8 cellular contexts compared by ENCODE assay signal in genomic region chr4:48778431-48779094, GRCh38. TPM values are rescaled to one million over a fixed set of nuclear protein-coding genes. Genes with fewer than 3 reads are reported as not detected.
DNase-seq lines count a peak whose midpoint lies in the region; ATAC-seq and TF ChIP-seq lines count a peak whose summit lies in the region.

No MANE protein-coding gene starts in this region.

- WGBS in heart right ventricle, 2 donors, result 0% methylated on average over 8 of the region's 8 CpGs

- ATAC-seq in heart right ventricle (no peak), left ventricle myocardium superior (no peak), GM19351 (IDR thresholded peaks at IDR 0.05; ENCODE audit: unreplicated experiment) (no peak)

- H3K4me1 Mint-ChIP-seq in osteocyte (ENCODE audit: unreplicated experiment), result peaks cover 40% of the 10 kb centered on the region

- H3K9me3 Mint-ChIP-seq in osteocyte (ENCODE audit: unreplicated experiment), result no peaks in the 10 kb centered on the region

- no peaks in the 10 kb centered on the region for H3K27me3 Mint-ChIP-seq in osteocyte (ENCODE audit: unreplicated experiment)

- H3K36me3 ChIP-seq in heart right ventricle (no peaks in the 10 kb centered on the region), SJSA1 (peaks cover 10% of the 10 kb centered on the region)

- H3K9me3 ChIP-seq in heart right ventricle, result no peaks in the 10 kb centered on the region
- H3K9me3 ChIP-seq in SJSA1 (replicated peaks), result no peaks in the 10 kb centered on the region

- H3K4me3 Mint-ChIP-seq in osteocyte (ENCODE audit: unreplicated experiment), result peak overlapping the region; percentile 89

- intact Hi-C loops in heart right ventricle (cut with DNase I), result loop anchor here (1.0 to 10.0 kb wide), 8 partner anchors 53 to 204 kb away; partner anchors contain the start of gene OCIAD1 (in 1 of the 10)
- intact Hi-C loops in left ventricle myocardium superior (cut with micrococcal nuclease), result no loop called here

- no peaks in the 10 kb centered on the region for H3K36me3 Mint-ChIP-seq in osteocyte (ENCODE audit: unreplicated experiment)

- H3K27ac Mint-ChIP-seq in osteocyte (ENCODE audit: unreplicated experiment), result peak overlapping the region; percentile 90

- H3K4me1 ChIP-seq in heart right ventricle, result peaks cover 3 to 60% (median 48%) of the 10 kb centered on the region in 9 donors
- peaks cover 15% of the 10 kb centered on the region for H3K4me1 ChIP-seq in SJSA1 (replicated peaks)

- TF ChIP-seq CTCF in heart right ventricle (IDR thresholded peaks at IDR 0.05) (no peak), osteocyte (IDR thresholded peaks at IDR 0.05) (no peak)

- DNase-seq in heart right ventricle (no peak), left ventricle myocardium superior (no peak), SJSA1 (ENCODE audit: low read depth in 1 of 2, low spot score in 2 of 2) (peak in 1 of 2 experiments; percentile 9), erythroblast (lab: John Stamatoyannopoulos, UW) (peak; percentile 45 to 56), osteocyte (ENCODE audit: extremely low spot score, unreplicated experiment) (no peak), UCSD-AML1 (lab: John Stamatoyannopoulos, UW; ENCODE audit: unreplicated experiment) (no peak)
- DNase-seq in stimulated activated CD4-positive, alpha-beta T cell treated with anti-CD3 and anti-CD28 coated beads, Interleukin-2, amount 100 ng/mL, for 24 hours, result no peak

- H3K27me3 ChIP-seq in heart right ventricle (no peaks in the 10 kb centered on the region), SJSA1 (replicated peaks) (no peaks in the 10 kb centered on the region)

- H3K4me3 ChIP-seq in heart right ventricle, result peak overlapping the region; percentile 65 to 98 (median 96)
- H3K4me3 ChIP-seq in SJSA1, result peak overlapping the region; percentile 93

- H3K27ac ChIP-seq in heart right ventricle (peak overlapping the region; percentile 87 to 99 (median 98)), SJSA1 (peak overlapping the region; percentile 14; the same call in 1 of the 2 replicates)

- TF ChIP-seq POLR2A in erythroblast (IDR thresholded peaks at IDR 0.05; ENCODE audit: low read length), result no peak

RNA-seq across cellular contexts. Expression of gene FRYL, which starts 1.5 kb away (rescaled TPM):
- total RNA-seq in heart right ventricle (10 to 100 TPM; 30.0 to 60.1 (median 37.7) TPM), left ventricle myocardium superior (40.2 TPM), osteocyte (54.8 and 61.9 TPM in 2 replicates)
- polyA plus RNA-seq in heart right ventricle, result 10 to 100 TPM; 11.7 to 23.0 TPM
- 17.4 and 28.5 TPM in 2 replicates for total RNA-seq in SJSA1 (2014; rRNA removed; shearing (Covaris generic))

RNA-seq across cellular contexts. Expression of gene OCIAD1, which starts 52.3 kb away (rescaled TPM):
- total RNA-seq in heart right ventricle (100 to 1,000 TPM; 131 to 183 (median 161) TPM), left ventricle myocardium superior (131 TPM), osteocyte (146 and 165 TPM in 2 replicates)
- polyA plus RNA-seq in heart right ventricle, result 100 to 1,000 TPM; 106 to 107 TPM
- total RNA-seq in SJSA1 (2014; rRNA removed; shearing (Covaris generic)), result 51.8 and 54.6 TPM in 2 replicates

Comparison
In these comparisons a context has a peak if more than half of its experiments do, and no peak if none do; other contexts are left out.
1. DNase-seq: peak in erythroblast (2 of 2); none in heart right ventricle (0 of 2), left ventricle myocardium superior (single experiment), osteocyte (single experiment), UCSD-AML1 (single experiment) and stimulated activated CD4-positive, alpha-beta T cell treated with anti-CD3 and anti-CD28 coated beads, Interleukin-2, amount 100 ng/mL, for 24 hours (0 of 2).